8 cellular contexts compared by ENCODE assay signal in the genomic region with DNA sequence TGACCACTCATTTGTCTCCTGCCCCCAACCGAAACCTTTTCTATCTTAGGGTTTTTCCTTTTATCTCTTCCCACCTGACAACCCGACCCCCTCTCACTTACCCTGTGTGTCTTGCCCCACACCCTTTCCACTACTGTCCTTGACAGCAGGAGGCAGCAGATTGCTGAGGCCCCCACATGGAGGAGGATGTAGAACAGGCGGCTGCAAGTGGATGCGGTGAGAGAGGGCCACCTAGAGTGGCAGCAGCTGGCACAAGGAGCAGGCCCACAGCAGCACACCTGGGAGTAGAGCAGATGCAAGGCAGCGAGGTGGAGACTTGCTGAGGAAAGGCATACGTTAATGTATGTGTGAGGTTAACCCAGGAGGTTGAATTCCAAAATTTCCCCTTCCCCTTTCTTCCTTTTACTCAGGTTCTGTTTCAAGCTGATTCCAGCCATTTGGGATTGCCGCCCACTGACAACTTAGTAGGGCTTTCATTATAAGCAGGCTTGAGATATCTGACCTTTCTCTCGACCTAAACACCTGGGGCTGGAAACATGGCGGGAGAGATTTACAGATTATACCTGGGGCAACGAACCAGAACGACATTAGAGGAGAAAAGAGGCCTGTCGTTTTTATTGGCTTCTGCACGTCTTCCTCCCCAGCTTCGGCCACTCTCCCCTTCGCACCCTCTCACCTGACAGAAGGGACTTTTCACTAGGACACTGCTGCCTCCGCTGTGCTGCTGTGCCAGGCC. TPM values are rescaled to one million over a fixed set of nuclear protein-coding genes. Genes with fewer than 3 reads are reported as not detected.
A peak's percentile ranks its signal among the peaks of the same experiment; 100 is the strongest.
DNase-seq lines count a peak whose midpoint lies in the region; ATAC-seq and TF ChIP-seq lines count a peak whose summit lies in the region.

No MANE protein-coding gene starts in this region.

- DNase-seq in heart right ventricle = no peak
- no peak for DNase-seq in left cardiac atrium
- peak; percentile 67 for DNase-seq in WERI-Rb-1
- DNase-seq in vagina (ENCODE audit: extremely low spot score in 2 of 2) = no peak

- peak overlapping the region in 2 of 10 donors; percentile 75 to 89 for H3K4me3 ChIP-seq in heart right ventricle
- peak overlapping the region; percentile 83 for H3K4me3 ChIP-seq in WERI-Rb-1 (ENCODE audit: low read depth, low read length)
- H3K4me3 ChIP-seq in liver (ENCODE audit: low read depth in 1 of 3, low read length in 3 of 3) = no peak overlapping the region
- peak overlapping the region in 1 of 2 donors; percentile 85 for H3K4me3 ChIP-seq in vagina

- H3K27me3 ChIP-seq in heart right ventricle (no peaks in the 10 kb centered on the region), WERI-Rb-1 (ENCODE audit: insufficient read depth, low read depth, severe bottlenecking) (no peaks in the 10 kb centered on the region), liver (ENCODE audit: control insufficient read depth in 4 of 4, insufficient read depth in 4 of 4, low read length in 3 of 4) (no peaks in the 10 kb centered on the region), vagina (no peaks in the 10 kb centered on the region)

- ATAC-seq in heart right ventricle (no peak), left cardiac atrium (no peak), GM18517 (IDR thresholded peaks at IDR 0.05; ENCODE audit: unreplicated experiment) (no peak), GM18505 (IDR thresholded peaks at IDR 0.05; ENCODE audit: unreplicated experiment) (no peak), HG02970 (IDR thresholded peaks at IDR 0.05; ENCODE audit: low FRiP score, unreplicated experiment) (no peak)

- intact Hi-C loops in heart right ventricle (cut with DNase I) = no loop called here
- intact Hi-C loops in left cardiac atrium (cut with DNase I) = no loop called here
- intact Hi-C loops in vagina (cut with DNase I) = no loop called here

- TF ChIP-seq CTCF in heart right ventricle (IDR thresholded peaks at IDR 0.05) = no peak
- peak; percentile 27; the same call in 1 of the 2 replicates for TF ChIP-seq CTCF in WERI-Rb-1 (IDR thresholded peaks at IDR 0.05; ENCODE audit: low read depth, low read length)
- no peak for TF ChIP-seq CTCF in liver (IDR thresholded peaks at IDR 0.05; ENCODE audit: low read depth, low read length, missing input control)
- TF ChIP-seq CTCF in vagina (IDR thresholded peaks at IDR 0.05) = no peak

- no peak for TF ChIP-seq RAD21 in liver (IDR thresholded peaks at IDR 0.05)

- no peak overlapping the region for H3K9ac ChIP-seq in liver (ENCODE audit: low read depth in 1 of 2, low read length in 2 of 2)

- H3K9me3 ChIP-seq in heart right ventricle (no peaks in the 10 kb centered on the region), WERI-Rb-1 (ENCODE audit: severe bottlenecking) (no peaks in the 10 kb centered on the region), liver (ENCODE audit: control insufficient read depth in 4 of 4, low read length in 3 of 4) (no peaks in the 10 kb centered on the region), vagina (no peaks in the 10 kb centered on the region)

- no peak for TF ChIP-seq POLR2A in vagina (IDR thresholded peaks at IDR 0.05)
- TF ChIP-seq POLR2A in GM18505 (IDR thresholded peaks at IDR 0.05; ENCODE audit: borderline replicate concordance, extremely low read depth, insufficient read depth, insufficient read length) = no peak

- 90 to 92% methylated on average over 16 of the region's 16 CpGs for WGBS in heart right ventricle, 2 donors
- 90% methylated on average over 16 of the region's 16 CpGs for WGBS in liver

- H3K4me1 ChIP-seq in heart right ventricle (peaks cover 12 to 71% (median 46%) of the 10 kb centered on the region in 9 donors), liver (ENCODE audit: control insufficient read depth in 4 of 4, insufficient read depth in 4 of 4, low read length in 3 of 4) (peaks cover 3 to 12% (median 7%) of the 10 kb centered on the region in 4 donors), vagina (peaks cover 57% of the 10 kb centered on the region)

- peaks cover 0 to 84% (median 26%) of the 10 kb centered on the region in 9 donors for H3K36me3 ChIP-seq in heart right ventricle
- peaks cover 70% of the 10 kb centered on the region for H3K36me3 ChIP-seq in WERI-Rb-1
- peaks cover 3 to 27% (median 16%) of the 10 kb centered on the region in 4 donors for H3K36me3 ChIP-seq in liver (ENCODE audit: control insufficient read depth in 4 of 4, insufficient read depth in 3 of 4, low read depth in 1 of 4, low read length in 3 of 4)
- H3K36me3 ChIP-seq in vagina = peaks cover 0 to 30% of the 10 kb centered on the region in 2 donors

- H3K27ac ChIP-seq in heart right ventricle (peak overlapping the region in 9 of 10 donors; percentile 71 to 95 (median 90)), WERI-Rb-1 (peak overlapping the region; percentile 97), liver (ENCODE audit: low read depth in 1 of 2, low read length in 2 of 2) (peak overlapping the region; percentile 95 to 98), vagina (peak overlapping the region; percentile 99)

TF ChIP-seq in liver, 16 proteins besides CTCF, POLR2A, EP300 and RAD21 (continues in another document):
- no peak for TF ChIP-seq GABPA (IDR thresholded peaks at IDR 0.05 in 1 of 2, conservative IDR thresholded peaks at IDR 0.05 in 1 of 2)
- no peak for TF ChIP-seq EGR1 (IDR thresholded peaks at IDR 0.05; ENCODE audit: low read depth in 2 of 2)
- no peak for TF ChIP-seq FOXA1 (IDR thresholded peaks at IDR 0.05)
- TF ChIP-seq HNF4A (conservative IDR thresholded peaks at IDR 0.05) = no peak
- TF ChIP-seq SP1 (IDR thresholded peaks at IDR 0.05) = no peak
- TF ChIP-seq TAF1 (conservative IDR thresholded peaks at IDR 0.05) = no peak
- no peak for TF ChIP-seq RXRA (IDR thresholded peaks at IDR 0.05)
- TF ChIP-seq, protein P1, sequence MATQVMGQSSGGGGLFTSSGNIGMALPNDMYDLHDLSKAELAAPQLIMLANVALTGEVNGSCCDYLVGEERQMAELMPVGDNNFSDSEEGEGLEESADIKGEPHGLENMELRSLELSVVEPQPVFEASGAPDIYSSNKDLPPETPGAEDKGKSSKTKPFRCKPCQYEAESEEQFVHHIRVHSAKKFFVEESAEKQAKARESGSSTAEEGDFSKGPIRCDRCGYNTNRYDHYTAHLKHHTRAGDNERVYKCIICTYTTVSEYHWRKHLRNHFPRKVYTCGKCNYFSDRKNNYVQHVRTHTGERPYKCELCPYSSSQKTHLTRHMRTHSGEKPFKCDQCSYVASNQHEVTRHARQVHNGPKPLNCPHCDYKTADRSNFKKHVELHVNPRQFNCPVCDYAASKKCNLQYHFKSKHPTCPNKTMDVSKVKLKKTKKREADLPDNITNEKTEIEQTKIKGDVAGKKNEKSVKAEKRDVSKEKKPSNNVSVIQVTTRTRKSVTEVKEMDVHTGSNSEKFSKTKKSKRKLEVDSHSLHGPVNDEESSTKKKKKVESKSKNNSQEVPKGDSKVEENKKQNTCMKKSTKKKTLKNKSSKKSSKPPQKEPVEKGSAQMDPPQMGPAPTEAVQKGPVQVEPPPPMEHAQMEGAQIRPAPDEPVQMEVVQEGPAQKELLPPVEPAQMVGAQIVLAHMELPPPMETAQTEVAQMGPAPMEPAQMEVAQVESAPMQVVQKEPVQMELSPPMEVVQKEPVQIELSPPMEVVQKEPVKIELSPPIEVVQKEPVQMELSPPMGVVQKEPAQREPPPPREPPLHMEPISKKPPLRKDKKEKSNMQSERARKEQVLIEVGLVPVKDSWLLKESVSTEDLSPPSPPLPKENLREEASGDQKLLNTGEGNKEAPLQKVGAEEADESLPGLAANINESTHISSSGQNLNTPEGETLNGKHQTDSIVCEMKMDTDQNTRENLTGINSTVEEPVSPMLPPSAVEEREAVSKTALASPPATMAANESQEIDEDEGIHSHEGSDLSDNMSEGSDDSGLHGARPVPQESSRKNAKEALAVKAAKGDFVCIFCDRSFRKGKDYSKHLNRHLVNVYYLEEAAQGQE (IDR thresholded peaks at IDR 0.05) = no peak
- TF ChIP-seq NR2F2 (IDR thresholded peaks at IDR 0.05) = no peak
- TF ChIP-seq, protein P2, sequence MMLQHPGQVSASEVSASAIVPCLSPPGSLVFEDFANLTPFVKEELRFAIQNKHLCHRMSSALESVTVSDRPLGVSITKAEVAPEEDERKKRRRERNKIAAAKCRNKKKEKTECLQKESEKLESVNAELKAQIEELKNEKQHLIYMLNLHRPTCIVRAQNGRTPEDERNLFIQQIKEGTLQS (IDR thresholded peaks at IDR 0.05) = no peak
- TF ChIP-seq, protein P3, sequence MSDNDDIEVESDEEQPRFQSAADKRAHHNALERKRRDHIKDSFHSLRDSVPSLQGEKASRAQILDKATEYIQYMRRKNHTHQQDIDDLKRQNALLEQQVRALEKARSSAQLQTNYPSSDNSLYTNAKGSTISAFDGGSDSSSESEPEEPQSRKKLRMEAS (IDR thresholded peaks at IDR 0.05) = no peak

RNA-seq across cellular contexts. Expression of a gene that starts 0.6 kb away (rescaled TPM):
- total RNA-seq in heart right ventricle (under 1 TPM in 9 of 10 donors, not detected in 1; 0.09 to 0.72 (median 0.38) TPM), left cardiac atrium (under 1 TPM; 0.18 to 0.24 TPM), liver (not detected), vagina (not detected)
- polyA plus RNA-seq in heart right ventricle (under 1 TPM; 0.29 to 0.59 TPM), liver (under 1 TPM in 1 of 2 donors, not detected in 1; 0.06 TPM)

RNA-seq across cellular contexts. Expression of a gene that starts 1.0 kb away (rescaled TPM):
- total RNA-seq in heart right ventricle (10 to 100 TPM in 5 of 10 donors, 1 to 10 TPM in 5; 5.5 to 24.3 (median 9.9) TPM), left cardiac atrium (10 to 100 TPM in 1 of 2 donors, 1 to 10 TPM in 1; 9.6 to 11.2 TPM), liver (1 to 10 TPM; 4.8 to 7.9 TPM), vagina (44.9 TPM)
- polyA plus RNA-seq in heart right ventricle (10 to 100 TPM; 11.4 to 23.0 TPM), liver (10 to 100 TPM in 1 of 2 donors, 1 to 10 TPM in 1; 6.8 to 18.7 TPM)

RNA-seq across cellular contexts. Expression of a gene that starts 7.3 kb away (rescaled TPM):
- total RNA-seq in heart right ventricle = 1,000 to 10,000 TPM in 3 of 10 donors, 100 to 1,000 TPM in 7; 626 to 1,166 (median 689) TPM
- polyA plus RNA-seq in heart right ventricle = 1,000 to 10,000 TPM; 2,367 to 4,286 TPM
- 100 to 1,000 TPM; 868 to 923 TPM for total RNA-seq in left cardiac atrium
- total RNA-seq in liver = 100 to 1,000 TPM; 195 to 480 TPM
- polyA plus RNA-seq in liver = 1,000 to 10,000 TPM; 1,197 to 1,329 TPM
- total RNA-seq in vagina = 564 TPM

RNA-seq across cellular contexts. Expression of a gene that starts 22.6 kb away (rescaled TPM):
- total RNA-seq in heart right ventricle (1 to 10 TPM in 3 of 10 donors, under 1 TPM in 7; 0.25 to 1.6 (median 0.84) TPM), left cardiac atrium (1 to 10 TPM in 1 of 2 donors, under 1 TPM in 1; 0.47 to 1.6 TPM), liver (under 1 TPM; 0.89 to 0.92 TPM), vagina (15.0 TPM)
- polyA plus RNA-seq in heart right ventricle (1 to 10 TPM in 1 of 2 donors, under 1 TPM in 1; 0.84 to 1.2 TPM), liver (1 to 10 TPM in 1 of 2 donors, under 1 TPM in 1; 0.74 to 1.4 TPM)

RNA-seq across cellular contexts. Expression of a gene that starts 25.1 kb away (rescaled TPM):
- total RNA-seq in heart right ventricle (10 to 100 TPM; 16.6 to 23.4 (median 20.7) TPM), left cardiac atrium (10 to 100 TPM; 16.9 to 17.8 TPM), liver (1 to 10 TPM; 8.1 to 8.3 TPM), vagina (13.5 TPM)
- polyA plus RNA-seq in heart right ventricle (10 to 100 TPM; 13.0 to 22.5 TPM), liver (1 to 10 TPM; 7.9 to 8.1 TPM)
